Comparison of ENCODE assay signal across 1 cellular context in the genomic region with DNA sequence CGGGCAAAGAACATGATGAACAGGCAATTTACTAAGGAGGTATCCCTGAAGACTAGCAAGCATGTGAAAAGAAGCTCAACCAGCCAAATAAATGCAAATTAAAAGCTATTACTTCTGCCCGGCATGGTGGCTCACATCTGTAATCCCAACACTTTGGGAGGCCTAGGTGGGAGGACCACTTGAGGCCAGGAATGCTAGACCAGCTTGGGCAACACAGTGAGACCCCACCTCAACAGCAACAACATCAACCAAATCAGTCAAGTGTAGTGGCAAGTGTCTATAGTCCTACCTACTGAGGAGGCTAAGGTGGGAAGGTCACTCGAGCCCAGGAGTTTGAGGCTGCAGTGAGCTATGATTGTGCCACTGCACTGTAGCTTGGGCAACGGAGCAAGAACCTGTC.
TF ChIP-seq lines count a peak whose summit lies in the region.

No MANE protein-coding gene starts in this region.

TF ChIP-seq in WTC11, 78 proteins besides CTCF, POLR2A, EP300 and RAD21 (continued from another document):
- TF ChIP-seq, protein P1, sequence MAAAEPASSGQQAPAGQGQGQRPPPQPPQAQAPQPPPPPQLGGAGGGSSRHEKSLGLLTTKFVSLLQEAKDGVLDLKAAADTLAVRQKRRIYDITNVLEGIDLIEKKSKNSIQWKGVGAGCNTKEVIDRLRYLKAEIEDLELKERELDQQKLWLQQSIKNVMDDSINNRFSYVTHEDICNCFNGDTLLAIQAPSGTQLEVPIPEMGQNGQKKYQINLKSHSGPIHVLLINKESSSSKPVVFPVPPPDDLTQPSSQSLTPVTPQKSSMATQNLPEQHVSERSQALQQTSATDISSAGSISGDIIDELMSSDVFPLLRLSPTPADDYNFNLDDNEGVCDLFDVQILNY (CRISPR knock-in tag; IDR thresholded peaks at IDR 0.05) = no peak
- no peak for TF ChIP-seq ZNF423 (CRISPR knock-in tag; IDR thresholded peaks at IDR 0.05)
- TF ChIP-seq, protein P2, sequence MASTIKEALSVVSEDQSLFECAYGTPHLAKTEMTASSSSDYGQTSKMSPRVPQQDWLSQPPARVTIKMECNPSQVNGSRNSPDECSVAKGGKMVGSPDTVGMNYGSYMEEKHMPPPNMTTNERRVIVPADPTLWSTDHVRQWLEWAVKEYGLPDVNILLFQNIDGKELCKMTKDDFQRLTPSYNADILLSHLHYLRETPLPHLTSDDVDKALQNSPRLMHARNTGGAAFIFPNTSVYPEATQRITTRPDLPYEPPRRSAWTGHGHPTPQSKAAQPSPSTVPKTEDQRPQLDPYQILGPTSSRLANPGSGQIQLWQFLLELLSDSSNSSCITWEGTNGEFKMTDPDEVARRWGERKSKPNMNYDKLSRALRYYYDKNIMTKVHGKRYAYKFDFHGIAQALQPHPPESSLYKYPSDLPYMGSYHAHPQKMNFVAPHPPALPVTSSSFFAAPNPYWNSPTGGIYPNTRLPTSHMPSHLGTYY (CRISPR knock-in tag; IDR thresholded peaks at IDR 0.05) = no peak
- TF ChIP-seq GTF2I (CRISPR knock-in tag; conservative IDR thresholded peaks at IDR 0.05) = peak; percentile 84
- TF ChIP-seq MXD4 (CRISPR knock-in tag; IDR thresholded peaks at IDR 0.05; ENCODE audit: borderline replicate concordance) = no peak
